ENCODE assay signal across 1 cellular context in the genomic region with DNA sequence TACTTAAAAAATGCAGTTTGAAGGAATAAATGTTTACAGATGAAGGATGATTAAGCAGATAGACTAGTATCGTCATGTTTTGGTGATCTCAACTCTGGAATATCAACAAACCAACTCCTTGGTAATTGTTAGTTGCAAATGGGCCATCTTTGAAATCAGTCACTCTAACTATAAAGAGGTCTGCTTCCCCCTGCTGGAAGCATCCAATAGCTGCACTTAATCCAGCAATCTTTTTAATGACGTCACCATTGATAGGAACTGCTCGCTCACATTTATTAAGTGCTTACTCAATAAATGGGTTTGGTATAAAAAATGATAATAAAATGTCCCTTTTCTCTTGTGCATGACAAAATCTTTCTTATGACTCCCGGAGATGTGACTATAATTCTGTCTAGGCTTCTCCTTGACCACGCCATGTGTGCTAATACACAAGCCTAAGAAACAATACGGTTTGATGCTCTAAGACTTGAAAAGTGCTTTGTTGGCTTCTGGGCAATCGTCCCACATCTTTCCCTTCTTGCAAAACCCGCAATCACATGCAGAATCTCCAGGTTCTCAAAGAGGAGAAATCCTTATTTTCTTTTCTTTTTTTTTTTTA.
TF ChIP-seq lines count a peak whose summit lies in the region.

No MANE protein-coding gene starts in this region.

TF ChIP-seq in H1, 55 proteins besides CTCF, POLR2A, EP300 and RAD21 (continued from another document):
- TF ChIP-seq, protein P1, sequence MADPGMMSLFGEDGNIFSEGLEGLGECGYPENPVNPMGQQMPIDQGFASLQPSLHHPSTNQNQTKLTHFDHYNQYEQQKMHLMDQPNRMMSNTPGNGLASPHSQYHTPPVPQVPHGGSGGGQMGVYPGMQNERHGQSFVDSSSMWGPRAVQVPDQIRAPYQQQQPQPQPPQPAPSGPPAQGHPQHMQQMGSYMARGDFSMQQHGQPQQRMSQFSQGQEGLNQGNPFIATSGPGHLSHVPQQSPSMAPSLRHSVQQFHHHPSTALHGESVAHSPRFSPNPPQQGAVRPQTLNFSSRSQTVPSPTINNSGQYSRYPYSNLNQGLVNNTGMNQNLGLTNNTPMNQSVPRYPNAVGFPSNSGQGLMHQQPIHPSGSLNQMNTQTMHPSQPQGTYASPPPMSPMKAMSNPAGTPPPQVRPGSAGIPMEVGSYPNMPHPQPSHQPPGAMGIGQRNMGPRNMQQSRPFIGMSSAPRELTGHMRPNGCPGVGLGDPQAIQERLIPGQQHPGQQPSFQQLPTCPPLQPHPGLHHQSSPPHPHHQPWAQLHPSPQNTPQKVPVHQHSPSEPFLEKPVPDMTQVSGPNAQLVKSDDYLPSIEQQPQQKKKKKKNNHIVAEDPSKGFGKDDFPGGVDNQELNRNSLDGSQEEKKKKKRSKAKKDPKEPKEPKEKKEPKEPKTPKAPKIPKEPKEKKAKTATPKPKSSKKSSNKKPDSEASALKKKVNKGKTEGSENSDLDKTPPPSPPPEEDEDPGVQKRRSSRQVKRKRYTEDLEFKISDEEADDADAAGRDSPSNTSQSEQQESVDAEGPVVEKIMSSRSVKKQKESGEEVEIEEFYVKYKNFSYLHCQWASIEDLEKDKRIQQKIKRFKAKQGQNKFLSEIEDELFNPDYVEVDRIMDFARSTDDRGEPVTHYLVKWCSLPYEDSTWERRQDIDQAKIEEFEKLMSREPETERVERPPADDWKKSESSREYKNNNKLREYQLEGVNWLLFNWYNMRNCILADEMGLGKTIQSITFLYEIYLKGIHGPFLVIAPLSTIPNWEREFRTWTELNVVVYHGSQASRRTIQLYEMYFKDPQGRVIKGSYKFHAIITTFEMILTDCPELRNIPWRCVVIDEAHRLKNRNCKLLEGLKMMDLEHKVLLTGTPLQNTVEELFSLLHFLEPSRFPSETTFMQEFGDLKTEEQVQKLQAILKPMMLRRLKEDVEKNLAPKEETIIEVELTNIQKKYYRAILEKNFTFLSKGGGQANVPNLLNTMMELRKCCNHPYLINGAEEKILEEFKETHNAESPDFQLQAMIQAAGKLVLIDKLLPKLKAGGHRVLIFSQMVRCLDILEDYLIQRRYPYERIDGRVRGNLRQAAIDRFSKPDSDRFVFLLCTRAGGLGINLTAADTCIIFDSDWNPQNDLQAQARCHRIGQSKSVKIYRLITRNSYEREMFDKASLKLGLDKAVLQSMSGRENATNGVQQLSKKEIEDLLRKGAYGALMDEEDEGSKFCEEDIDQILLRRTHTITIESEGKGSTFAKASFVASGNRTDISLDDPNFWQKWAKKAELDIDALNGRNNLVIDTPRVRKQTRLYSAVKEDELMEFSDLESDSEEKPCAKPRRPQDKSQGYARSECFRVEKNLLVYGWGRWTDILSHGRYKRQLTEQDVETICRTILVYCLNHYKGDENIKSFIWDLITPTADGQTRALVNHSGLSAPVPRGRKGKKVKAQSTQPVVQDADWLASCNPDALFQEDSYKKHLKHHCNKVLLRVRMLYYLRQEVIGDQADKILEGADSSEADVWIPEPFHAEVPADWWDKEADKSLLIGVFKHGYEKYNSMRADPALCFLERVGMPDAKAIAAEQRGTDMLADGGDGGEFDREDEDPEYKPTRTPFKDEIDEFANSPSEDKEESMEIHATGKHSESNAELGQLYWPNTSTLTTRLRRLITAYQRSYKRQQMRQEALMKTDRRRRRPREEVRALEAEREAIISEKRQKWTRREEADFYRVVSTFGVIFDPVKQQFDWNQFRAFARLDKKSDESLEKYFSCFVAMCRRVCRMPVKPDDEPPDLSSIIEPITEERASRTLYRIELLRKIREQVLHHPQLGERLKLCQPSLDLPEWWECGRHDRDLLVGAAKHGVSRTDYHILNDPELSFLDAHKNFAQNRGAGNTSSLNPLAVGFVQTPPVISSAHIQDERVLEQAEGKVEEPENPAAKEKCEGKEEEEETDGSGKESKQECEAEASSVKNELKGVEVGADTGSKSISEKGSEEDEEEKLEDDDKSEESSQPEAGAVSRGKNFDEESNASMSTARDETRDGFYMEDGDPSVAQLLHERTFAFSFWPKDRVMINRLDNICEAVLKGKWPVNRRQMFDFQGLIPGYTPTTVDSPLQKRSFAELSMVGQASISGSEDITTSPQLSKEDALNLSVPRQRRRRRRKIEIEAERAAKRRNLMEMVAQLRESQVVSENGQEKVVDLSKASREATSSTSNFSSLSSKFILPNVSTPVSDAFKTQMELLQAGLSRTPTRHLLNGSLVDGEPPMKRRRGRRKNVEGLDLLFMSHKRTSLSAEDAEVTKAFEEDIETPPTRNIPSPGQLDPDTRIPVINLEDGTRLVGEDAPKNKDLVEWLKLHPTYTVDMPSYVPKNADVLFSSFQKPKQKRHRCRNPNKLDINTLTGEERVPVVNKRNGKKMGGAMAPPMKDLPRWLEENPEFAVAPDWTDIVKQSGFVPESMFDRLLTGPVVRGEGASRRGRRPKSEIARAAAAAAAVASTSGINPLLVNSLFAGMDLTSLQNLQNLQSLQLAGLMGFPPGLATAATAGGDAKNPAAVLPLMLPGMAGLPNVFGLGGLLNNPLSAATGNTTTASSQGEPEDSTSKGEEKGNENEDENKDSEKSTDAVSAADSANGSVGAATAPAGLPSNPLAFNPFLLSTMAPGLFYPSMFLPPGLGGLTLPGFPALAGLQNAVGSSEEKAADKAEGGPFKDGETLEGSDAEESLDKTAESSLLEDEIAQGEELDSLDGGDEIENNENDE (IDR thresholded peaks at IDR 0.05; ENCODE audit: insufficient replicate concordance, low read length), result no peak
- TF ChIP-seq ATF2 (IDR thresholded peaks at IDR 0.05; ENCODE audit: low read length) (peak; percentile 91), JUND (IDR thresholded peaks at IDR 0.05; ENCODE audit: low read length) (peak; percentile 98), YY1 (IDR thresholded peaks at IDR 0.05; ENCODE audit: low read depth, low read length) (peak; percentile 48; the same call in 1 of the 2 replicates), KDM5A (IDR thresholded peaks at IDR 0.05; ENCODE audit: low read length) (no peak), NANOG (IDR thresholded peaks at IDR 0.05; ENCODE audit: insufficient read depth, low read depth, low read length, poor library complexity, severe bottlenecking) (no peak)
